In the genomic region with DNA sequence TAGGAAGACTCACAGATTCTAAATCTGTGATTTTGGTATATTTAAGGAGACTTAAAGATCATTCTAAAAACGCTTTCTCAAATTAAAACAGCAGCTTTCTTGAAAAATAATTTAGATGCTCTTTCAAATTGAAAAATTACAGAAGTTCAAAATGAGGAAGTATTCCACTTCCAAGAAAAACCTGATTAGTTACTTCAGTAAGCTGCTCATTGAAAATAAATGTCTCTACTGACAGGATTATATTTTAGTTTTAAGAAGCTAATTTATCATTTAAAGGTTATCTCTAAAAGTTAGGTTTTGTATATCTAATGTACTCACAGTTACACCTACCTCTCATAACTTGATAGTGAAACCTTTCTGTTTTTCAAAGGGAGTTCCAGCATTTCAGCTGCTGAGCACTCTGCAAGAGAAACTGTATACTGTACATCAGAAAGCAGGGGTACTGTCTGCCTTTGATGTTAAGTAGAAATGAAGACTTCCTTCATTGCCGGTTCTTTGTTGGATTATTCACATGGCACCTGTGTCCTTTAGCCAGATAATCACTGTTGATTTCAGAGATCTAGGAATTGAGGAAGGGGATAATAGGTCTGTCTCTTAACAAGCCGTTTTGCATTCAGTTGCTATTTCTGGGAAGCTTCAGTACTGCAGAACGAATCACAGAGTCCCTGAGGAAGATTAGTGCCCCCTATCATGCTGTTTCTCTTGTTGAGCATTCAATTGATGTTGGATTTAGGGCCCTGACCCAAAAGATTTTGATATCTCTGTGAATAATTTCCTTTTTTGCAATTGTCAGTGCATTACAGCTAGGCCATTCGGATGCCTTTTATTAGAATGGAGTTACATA, we compare ENCODE assay signal across 9 cellular contexts.
DNase-seq lines count a peak whose midpoint lies in the region; ATAC-seq, FAIRE-seq and TF ChIP-seq lines count a peak whose summit lies in the region.
"Had no signal": no experiment of that assay in that cellular context is flagged by ENCODE, and none has a peak within 500 bp of the region (broad histone marks: within the 10 kb centered on the region; RNA-seq: fewer than 3 reads in every experiment).

No MANE protein-coding gene starts in this region.

- H3K4me3 Mint-ChIP-seq in Caco-2 (ENCODE audit: unreplicated experiment) (no peak overlapping the region), MCF 10A (ENCODE audit: unreplicated experiment) (no peak overlapping the region), mesothelial cell of epicardium (no peak overlapping the region)

- H3K36me3 ChIP-seq in Caco-2 (ENCODE audit: control insufficient read depth, insufficient read depth, low read length): no peaks in the 10 kb centered on the region
- no peaks in the 10 kb centered on the region for H3K36me3 ChIP-seq in esophagus muscularis mucosa

- intact Hi-C loops in Caco-2 (cut with micrococcal nuclease; ENCODE audit: unreplicated experiment): no loop called here
- intact Hi-C loops in MCF 10A (cut with micrococcal nuclease): no loop called here
- intact Hi-C loops in esophagus muscularis mucosa (cut with DNase I): no loop called here

- FAIRE-seq in G401.6 (lab: Jason Lieb, UNC): peak; percentile 40

- no peak for TF ChIP-seq EP300 in esophagus muscularis mucosa (IDR thresholded peaks at IDR 0.05)

- H3K9me3 ChIP-seq in Caco-2 (no peaks in the 10 kb centered on the region), esophagus muscularis mucosa (no peaks in the 10 kb centered on the region)

- H3K4me1 ChIP-seq in Caco-2 (peaks cover 10% of the 10 kb centered on the region), esophagus muscularis mucosa (peaks cover 20 to 45% (median 39%) of the 10 kb centered on the region in 4 donors)

- H3K27ac Mint-ChIP-seq in Caco-2 (ENCODE audit: unreplicated experiment) (no peak overlapping the region), MCF 10A (ENCODE audit: low read depth, unreplicated experiment) (no peak overlapping the region), mesothelial cell of epicardium (no peak overlapping the region)

- H3K36me3 Mint-ChIP-seq in Caco-2 (ENCODE audit: insufficient read depth, unreplicated experiment) (peaks cover 5% of the 10 kb centered on the region), MCF 10A (ENCODE audit: insufficient read depth, unreplicated experiment) (no peaks in the 10 kb centered on the region), mesothelial cell of epicardium (no peaks in the 10 kb centered on the region)

- BruUV-seq in Caco-2 (replicated peaks; lab: Mats Ljungman, UMichigan) (no TSS peak), MCF 10A (replicated peaks; lab: Mats Ljungman, UMichigan) (no TSS peak)

- CTCF ChIA-PET in Caco-2 (lab: Charles Lee) (interaction anchor here (0.6 kb wide), 1 partner anchor 20 kb away, joined by 5 read pairs; no protein-coding TSS in a partner anchor), MCF 10A (lab: Yijun Ruan, JAX) (interaction anchor here (0.6 kb wide), 2 partner anchors 15 to 578 kb away, joined by 3 read pairs; no protein-coding TSS in a partner anchor)

- WGBS in esophagus muscularis mucosa: 56% methylated on average over 5 of the region's 5 CpGs

- DNase-seq in OCI-M1 (lab: John Stamatoyannopoulos, UW) (peak; percentile 73), iPS-NIHi7 (ENCODE audit: extremely low spot score) (peak; percentile 16), Caco-2 (no peak), MCF 10A (ENCODE audit: unreplicated experiment) (no peak), mesothelial cell of epicardium (ENCODE audit: low spot score in 2 of 2, unreplicated experiment in 2 of 2) (no peak), esophagus muscularis mucosa (ENCODE audit: extremely low spot score) (no peak)
- DNase-seq: NCI-H2029 treated with DMSO at 0.1 percent for 48 hours had no signal

- TF ChIP-seq POLR2A in esophagus muscularis mucosa (IDR thresholded peaks at IDR 0.05; ENCODE audit: low read depth): no peak

- no peak for TF ChIP-seq CTCF in Caco-2 (IDR thresholded peaks at IDR 0.05; ENCODE audit: insufficient read depth in 1 of 2, low read depth in 1 of 2, low read length in 1 of 2, severe bottlenecking in 1 of 2, unreplicated experiment in 1 of 2)
- TF ChIP-seq CTCF in MCF 10A (IDR thresholded peaks at IDR 0.05; ENCODE audit: unreplicated experiment): no peak
- TF ChIP-seq CTCF in mesothelial cell of epicardium (IDR thresholded peaks at IDR 0.05; ENCODE audit: unreplicated experiment): no peak
- TF ChIP-seq CTCF in esophagus muscularis mucosa (IDR thresholded peaks at IDR 0.05): no peak

- H3K27me3 Mint-ChIP-seq in Caco-2 (ENCODE audit: insufficient read depth, unreplicated experiment) (no peaks in the 10 kb centered on the region), MCF 10A (ENCODE audit: insufficient read depth, unreplicated experiment) (no peaks in the 10 kb centered on the region), mesothelial cell of epicardium (ENCODE audit: low read depth) (no peaks in the 10 kb centered on the region)

- ATAC-seq in HG02759 (IDR thresholded peaks at IDR 0.05; ENCODE audit: unreplicated experiment): peak; percentile 65

- H3K27ac ChIP-seq in esophagus muscularis mucosa (replicated peaks in 1 of 4): no peak overlapping the region

- H3K4me1 Mint-ChIP-seq in Caco-2 (ENCODE audit: low read depth, unreplicated experiment) (peaks cover 14% of the 10 kb centered on the region), MCF 10A (ENCODE audit: insufficient read depth, unreplicated experiment) (peaks cover 6% of the 10 kb centered on the region), mesothelial cell of epicardium (peaks cover 23% of the 10 kb centered on the region)

- H3K27me3 ChIP-seq in Caco-2 (replicated peaks; ENCODE audit: control insufficient read depth, insufficient read depth, low read length): no peaks in the 10 kb centered on the region
- no peaks in the 10 kb centered on the region for H3K27me3 ChIP-seq in esophagus muscularis mucosa

- POLR2A ChIA-PET in Caco-2 (lab: Charles Lee): no interaction called here
- POLR2A ChIA-PET in MCF 10A (lab: Yijun Ruan, JAX): interaction anchor here (0.5 kb wide), 1 partner anchor 54 kb away, joined by 3 read pairs; no protein-coding TSS in a partner anchor

- H3K4me3 ChIP-seq in Caco-2 (ENCODE audit: low read depth, low read length) (no peak overlapping the region), esophagus muscularis mucosa (no peak overlapping the region)

- H3K9me3 Mint-ChIP-seq in Caco-2 (ENCODE audit: unreplicated experiment) (no peaks in the 10 kb centered on the region), MCF 10A (ENCODE audit: unreplicated experiment) (no peaks in the 10 kb centered on the region), mesothelial cell of epicardium (no peaks in the 10 kb centered on the region)

Comparison
In these comparisons a context has a peak if more than half of its experiments do, and no peak if none do; other contexts are left out.
1. DNase-seq: peak in OCI-M1 (single experiment) and iPS-NIHi7 (single experiment); none in Caco-2 (0 of 2), MCF 10A (single experiment), mesothelial cell of epicardium (0 of 2) and esophagus muscularis mucosa (single experiment).